22 cellular contexts compared by ENCODE assay signal in the genomic region with DNA sequence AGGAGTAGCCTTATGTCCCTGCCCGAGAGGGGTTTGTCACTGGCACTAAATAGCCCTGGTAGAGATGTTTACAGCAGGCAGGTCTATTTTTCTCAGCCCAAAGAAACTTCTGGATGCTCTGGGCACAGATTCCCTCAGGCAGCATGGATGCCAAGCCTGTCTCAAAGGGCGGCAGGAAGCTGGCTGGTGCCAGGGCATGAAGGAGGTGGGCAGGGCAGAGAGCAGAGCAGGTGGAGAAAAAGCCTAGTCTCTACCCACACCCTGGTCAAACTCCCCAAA. TPM values are rescaled to one million over a fixed set of nuclear protein-coding genes. Genes with fewer than 3 reads are reported as not detected.
DNase-seq lines count a peak whose midpoint lies in the region; ATAC-seq and TF ChIP-seq lines count a peak whose summit lies in the region.
"Had no signal": no experiment of that assay in that cellular context is flagged by ENCODE, and none has a peak within 500 bp of the region (broad histone marks: within the 10 kb centered on the region; RNA-seq: fewer than 3 reads in every experiment).

No MANE protein-coding gene starts in this region.

- H3K4me1 ChIP-seq in ascending aorta (peaks cover 0 to 15% of the 10 kb centered on the region in 2 donors), stomach smooth muscle (ENCODE audit: control insufficient read depth, insufficient read depth, low read length) (peaks cover 26% of the 10 kb centered on the region)

- peaks cover 26% of the 10 kb centered on the region for H3K36me3 Mint-ChIP-seq in activated naive CD8-positive, alpha-beta T cell treated with anti-CD3 and anti-CD28 coated beads for 36 hours
- H3K36me3 Mint-ChIP-seq in activated naive CD8-positive, alpha-beta T cell treated with anti-CD3 and anti-CD28 coated beads, Interleukin-2, amount 50 U/mL, for 24 hours (ENCODE audit: low read depth), result peaks cover 34% of the 10 kb centered on the region
- H3K36me3 Mint-ChIP-seq in endothelial cell (ENCODE audit: low read depth, unreplicated experiment) (peaks cover 38% of the 10 kb centered on the region), T-helper 17 cell (ENCODE audit: low read depth) (peaks cover 14% of the 10 kb centered on the region)

- no peaks in the 10 kb centered on the region for H3K27me3 ChIP-seq in ascending aorta
- no peaks in the 10 kb centered on the region for H3K27me3 ChIP-seq in stomach smooth muscle (ENCODE audit: control insufficient read depth in 1 of 2, insufficient read depth in 2 of 2, low read length in 2 of 2)
- H3K27me3 ChIP-seq: esophagus squamous epithelium had no signal

- H3K27ac ChIP-seq in ascending aorta (peak overlapping the region; percentile 4 to 67), stomach smooth muscle (ENCODE audit: low read length) (peak overlapping the region; percentile 46)
- H3K27ac ChIP-seq: lower lobe of right lung had no signal

- H3K9ac ChIP-seq in stomach smooth muscle (ENCODE audit: low read length in 2 of 2), result peak overlapping the region in 1 of 2 donors; percentile 2

- no peak for DNase-seq in activated naive CD8-positive, alpha-beta T cell treated with anti-CD3 and anti-CD28 coated beads for 36 hours
- DNase-seq in activated naive CD8-positive, alpha-beta T cell treated with anti-CD3 and anti-CD28 coated beads, Interleukin-2, amount 50 U/mL, for 24 hours, result no peak
- DNase-seq in ascending aorta (ENCODE audit: low spot score in 2 of 2) (no peak), left lobe of liver (ENCODE audit: low spot score) (peak; percentile 64), endothelial cell (ENCODE audit: low spot score) (no peak), NCI-H774 (lab: John Stamatoyannopoulos, UW) (no peak), T-helper 17 cell (no peak)
- DNase-seq: activated CD4-positive, alpha-beta memory T cell treated with anti-CD3 and anti-CD28 coated beads, Interleukin-2, amount 10 ng/mL, durations not matched to agents 7 days and 5 days; activated naive CD4-positive, alpha-beta T cell treated with anti-CD3 and anti-CD28 coated beads, Interleukin-2, amount 50 U/mL, for 16 hours; CD4-positive, CD25-positive, alpha-beta regulatory T cell; esophagus squamous epithelium; lower lobe of right lung; naive B cell; SIG-M5; stimulated activated CD4-positive, alpha-beta T cell treated with anti-CD3 and anti-CD28 coated beads, Interleukin-4, amount 100 ng/mL, for 1 hour; T-helper 2 cell had no signal

- TF ChIP-seq CTCF in ascending aorta (IDR thresholded peaks at IDR 0.05) (no peak), endothelial cell (IDR thresholded peaks at IDR 0.05; ENCODE audit: unreplicated experiment) (no peak)

- intact Hi-C loops in ascending aorta (cut with DNase I), result no loop called here

- peak overlapping the region; percentile 34 for H3K27ac Mint-ChIP-seq in activated naive CD8-positive, alpha-beta T cell treated with anti-CD3 and anti-CD28 coated beads for 36 hours
- H3K27ac Mint-ChIP-seq in activated naive CD8-positive, alpha-beta T cell treated with anti-CD3 and anti-CD28 coated beads, Interleukin-2, amount 50 U/mL, for 24 hours, result no peak overlapping the region
- H3K27ac Mint-ChIP-seq in endothelial cell (ENCODE audit: unreplicated experiment), result no peak overlapping the region
- H3K27ac Mint-ChIP-seq in T-helper 17 cell, result no peak overlapping the region
- H3K27ac Mint-ChIP-seq: CD4-positive, CD25-positive, alpha-beta regulatory T cell; naive B cell had no signal

- H3K4me3 Mint-ChIP-seq in activated naive CD8-positive, alpha-beta T cell treated with anti-CD3 and anti-CD28 coated beads for 36 hours, result no peak overlapping the region
- H3K4me3 Mint-ChIP-seq in activated naive CD8-positive, alpha-beta T cell treated with anti-CD3 and anti-CD28 coated beads, Interleukin-2, amount 50 U/mL, for 24 hours, result no peak overlapping the region
- H3K4me3 Mint-ChIP-seq in endothelial cell (ENCODE audit: unreplicated experiment) (no peak overlapping the region), T-helper 17 cell (no peak overlapping the region)
- H3K4me3 Mint-ChIP-seq: activated CD4-positive, alpha-beta memory T cell treated with anti-CD3 and anti-CD28 coated beads, Interleukin-2, amount 10 ng/mL, durations not matched to agents 7 days and 5 days; activated T-cell treated with anti-CD3 and anti-CD28 coated beads, Interleukin-2, amount 50 U/mL, for 24 hours; GM23338; naive B cell had no signal

- H3K27me3 Mint-ChIP-seq in activated naive CD8-positive, alpha-beta T cell treated with anti-CD3 and anti-CD28 coated beads for 36 hours, result peaks cover 17% of the 10 kb centered on the region
- H3K27me3 Mint-ChIP-seq in activated naive CD8-positive, alpha-beta T cell treated with anti-CD3 and anti-CD28 coated beads, Interleukin-2, amount 50 U/mL, for 24 hours, result peaks cover 20% of the 10 kb centered on the region
- H3K27me3 Mint-ChIP-seq in endothelial cell (ENCODE audit: unreplicated experiment), result peaks cover 20% of the 10 kb centered on the region
- no peaks in the 10 kb centered on the region for H3K27me3 Mint-ChIP-seq in T-helper 17 cell

- peaks cover 36 to 37% of the 10 kb centered on the region in 2 donors for H3K36me3 ChIP-seq in ascending aorta
- H3K36me3 ChIP-seq in stomach smooth muscle (ENCODE audit: control insufficient read depth in 2 of 2, insufficient read depth in 2 of 2, low read length in 2 of 2), result peaks cover 23 to 32% of the 10 kb centered on the region in 2 donors

- H3K4me3 ChIP-seq in ascending aorta (no peak overlapping the region), stomach smooth muscle (ENCODE audit: low read length in 2 of 2) (no peak overlapping the region)
- H3K4me3 ChIP-seq: esophagus squamous epithelium, GM12878, GM23338, lower lobe of right lung, skin epidermis had no signal

- no peaks in the 10 kb centered on the region for H3K9me3 Mint-ChIP-seq in activated naive CD8-positive, alpha-beta T cell treated with anti-CD3 and anti-CD28 coated beads for 36 hours
- no peaks in the 10 kb centered on the region for H3K9me3 Mint-ChIP-seq in activated naive CD8-positive, alpha-beta T cell treated with anti-CD3 and anti-CD28 coated beads, Interleukin-2, amount 50 U/mL, for 24 hours
- H3K9me3 Mint-ChIP-seq in endothelial cell (ENCODE audit: unreplicated experiment), result no peaks in the 10 kb centered on the region
- H3K9me3 Mint-ChIP-seq: activated CD4-positive, alpha-beta memory T cell treated with anti-CD3 and anti-CD28 coated beads, Interleukin-2, amount 10 ng/mL, durations not matched to agents 7 days and 5 days; activated T-cell treated with anti-CD3 and anti-CD28 coated beads, Interleukin-2, amount 50 U/mL, for 24 hours; GM23338; naive B cell had no signal

- no peak for ATAC-seq in activated naive CD8-positive, alpha-beta T cell treated with anti-CD3 and anti-CD28 coated beads, Interleukin-2, amount 50 U/mL, for 24 hours
- ATAC-seq in left lobe of liver (peak; percentile 38), T-helper 17 cell (no peak)
- ATAC-seq: lower lobe of right lung had no signal

- H3K9me3 ChIP-seq in ascending aorta, result no peaks in the 10 kb centered on the region
- H3K9me3 ChIP-seq in stomach smooth muscle (ENCODE audit: control insufficient read depth in 2 of 2, low read length in 2 of 2), result no peaks in the 10 kb centered on the region
- no peaks in the 10 kb centered on the region for H3K9me3 ChIP-seq in T-helper 17 cell (ENCODE audit: control insufficient read depth, low read length, poor library complexity, severe bottlenecking)
- H3K9me3 ChIP-seq: esophagus squamous epithelium, lower lobe of right lung had no signal

- peaks cover 6% of the 10 kb centered on the region for H3K4me1 Mint-ChIP-seq in activated naive CD8-positive, alpha-beta T cell treated with anti-CD3 and anti-CD28 coated beads for 36 hours
- H3K4me1 Mint-ChIP-seq in activated naive CD8-positive, alpha-beta T cell treated with anti-CD3 and anti-CD28 coated beads, Interleukin-2, amount 50 U/mL, for 24 hours, result peaks cover 5% of the 10 kb centered on the region
- H3K4me1 Mint-ChIP-seq in endothelial cell (ENCODE audit: unreplicated experiment) (peaks cover 24% of the 10 kb centered on the region), T-helper 17 cell (peaks cover 20% of the 10 kb centered on the region)

RNA-seq across cellular contexts. Expression of a gene that starts 4.1 kb away (rescaled TPM):
- 1 to 10 TPM; 1.1 to 1.4 TPM for total RNA-seq in activated naive CD8-positive, alpha-beta T cell treated with anti-CD3 and anti-CD28 coated beads for 36 hours
- 99.3 TPM for total RNA-seq in ascending aorta
- 14.3 TPM for total RNA-seq in left lobe of liver
- 33.6 TPM for total RNA-seq in endothelial cell (ENCODE audit: unreplicated experiment)
- 10 to 100 TPM in 1 of 2 donors, 1 to 10 TPM in 1; 2.5 to 32.6 TPM for total RNA-seq in T-helper 17 cell
- total RNA-seq: OCI-LY7 had no signal

RNA-seq across cellular contexts. Expression of a gene that starts 13.2 kb away (rescaled TPM):
- total RNA-seq in activated naive CD8-positive, alpha-beta T cell treated with anti-CD3 and anti-CD28 coated beads for 36 hours, result under 1 TPM in 1 of 2 experiments, not detected in 1; 0.58 TPM
- total RNA-seq in ascending aorta (not detected), left lobe of liver (1.0 TPM), endothelial cell (ENCODE audit: unreplicated experiment) (30.1 TPM), T-helper 17 cell (under 1 TPM in 1 of 2 donors, not detected in 1; 0.92 TPM)
- total RNA-seq: CD4-positive, CD25-positive, alpha-beta regulatory T cell had no signal

RNA-seq across cellular contexts. Expression of a gene that starts 34.3 kb away (rescaled TPM):
- total RNA-seq in activated naive CD8-positive, alpha-beta T cell treated with anti-CD3 and anti-CD28 coated beads for 36 hours, result 100 to 1,000 TPM; 369 to 377 TPM
- 133 TPM for total RNA-seq in ascending aorta
- total RNA-seq in left lobe of liver, result 93.3 TPM
- 307 TPM for total RNA-seq in endothelial cell (ENCODE audit: unreplicated experiment)
- total RNA-seq in T-helper 17 cell, result 100 to 1,000 TPM; 323 to 335 TPM

RNA-seq across cellular contexts. Expression of a gene that starts 34.6 kb away (rescaled TPM):
- 10 to 100 TPM; 32.4 to 33.1 TPM for total RNA-seq in activated naive CD8-positive, alpha-beta T cell treated with anti-CD3 and anti-CD28 coated beads for 36 hours
- total RNA-seq in ascending aorta (254 TPM), left lobe of liver (18.9 TPM), endothelial cell (ENCODE audit: unreplicated experiment) (56.5 TPM), T-helper 17 cell (10 to 100 TPM; 11.3 to 15.9 TPM)

Comparison
In these comparisons a context has a peak if more than half of its experiments do, and no peak if none do; other contexts are left out.
1. RNA of a gene that starts 13.2 kb away (total RNA-seq): 30.1 TPM in endothelial cell (single experiment); 1.0 TPM in left lobe of liver (single experiment), 0.92 TPM in T-helper 17 cell, 0.58 TPM in activated naive CD8-positive, alpha-beta T cell treated with anti-CD3 and anti-CD28 coated beads for 36 hours and not detected in ascending aorta (single experiment); every median in the first group is over 10 times any median in the second.